In genomic region chr2:169717691-169718063, GRCh38 we compare ENCODE assay signal across 29 cellular contexts. TPM values are rescaled to one million over a fixed set of nuclear protein-coding genes. Genes with fewer than 3 reads are reported as not detected.
"Had no signal": no experiment of that assay in that cellular context is flagged by ENCODE, and none has a peak within 500 bp of the region (broad histone marks: within the 10 kb centered on the region; RNA-seq: fewer than 3 reads in every experiment).

No MANE protein-coding gene starts in this region.

- H3K27ac ChIP-seq: KMS-11, PC-9, RWPE1 had no signal

- DNase-seq: activated B cell treated with CpG ODN at 0.5 μM for 24 hours; activated CD4-positive, alpha-beta memory T cell treated with anti-CD3 and anti-CD28 coated beads, Interleukin-2, amount 10 ng/mL, durations not matched to agents 7 days and 5 days; activated CD4-positive, alpha-beta T cell treated with anti-CD3 and anti-CD28 coated beads for 4 hours; activated CD4-positive, CD25-positive, alpha-beta regulatory T cell treated with anti-CD3 and anti-CD28 coated beads, Interleukin-2, amount 50 U/mL, for 72 hours; activated effector memory CD4-positive, alpha-beta T cell treated with Interleukin-2 at 50 U/mL for 16 hours; activated naive CD4-positive, alpha-beta T cell treated with anti-CD3 and anti-CD28 coated beads, Interleukin-2, amount 10 ng/mL, durations not matched to agents 7 days and 5 days; activated naive CD8-positive, alpha-beta T cell treated with anti-CD3 and anti-CD28 coated beads, Interleukin-2, amount 50 U/mL, for 24 hours; activated T-cell treated with anti-CD3 and anti-CD28 coated beads, Interleukin-2, amount 50 U/mL, for 4 hours; caudate nucleus; MM.1S; MV-4-11; NCI-H1092; NCI-H187; NCI-H2107; NCI-H2171; NK-92 treated with Interleukin-12 subunit alpha and Interleukin-12 subunit beta, amount 100 ng/mL, for 24 hours; PC-9; SIG-M5; T1000 had no signal

- H3K4me3 Mint-ChIP-seq: activated B cell treated with CpG ODN at 0.5 μM for 24 hours; activated CD4-positive, alpha-beta memory T cell treated with anti-CD3 and anti-CD28 coated beads, Interleukin-2, amount 10 ng/mL, durations not matched to agents 7 days and 5 days; activated naive CD4-positive, alpha-beta T cell treated with anti-CD3 and anti-CD28 coated beads, Interleukin-2, amount 10 ng/mL, durations not matched to agents 7 days and 5 days; activated naive CD8-positive, alpha-beta T cell; activated naive CD8-positive, alpha-beta T cell treated with anti-CD3 and anti-CD28 coated beads, Interleukin-2, amount 50 U/mL, for 24 hours; activated T-cell treated with anti-CD3 and anti-CD28 coated beads, Interleukin-2, amount 50 U/mL, for 4 hours; brain had no signal

- ATAC-seq: activated naive CD8-positive, alpha-beta T cell treated with anti-CD3 and anti-CD28 coated beads, Interleukin-2, amount 50 U/mL, for 24 hours; activated T-cell treated with anti-CD3 and anti-CD28 coated beads, Interleukin-2, amount 50 U/mL, for 4 hours had no signal

- H3K9ac ChIP-seq: KMS-11 had no signal

- H3K27me3 Mint-ChIP-seq: activated B cell treated with CpG ODN at 0.5 μM for 24 hours; activated CD4-positive, alpha-beta memory T cell treated with anti-CD3 and anti-CD28 coated beads, Interleukin-2, amount 10 ng/mL, durations not matched to agents 7 days and 5 days; activated naive CD4-positive, alpha-beta T cell treated with anti-CD3 and anti-CD28 coated beads, Interleukin-2, amount 10 ng/mL, durations not matched to agents 7 days and 5 days; activated naive CD8-positive, alpha-beta T cell; activated naive CD8-positive, alpha-beta T cell treated with anti-CD3 and anti-CD28 coated beads, Interleukin-2, amount 50 U/mL, for 24 hours; brain had no signal

- H3K36me3 Mint-ChIP-seq: activated naive CD4-positive, alpha-beta T cell treated with anti-CD3 and anti-CD28 coated beads, Interleukin-2, amount 10 ng/mL, durations not matched to agents 7 days and 5 days; activated naive CD8-positive, alpha-beta T cell; brain had no signal

- H3K4me1 Mint-ChIP-seq: activated B cell treated with CpG ODN at 0.5 μM for 24 hours; activated naive CD8-positive, alpha-beta T cell treated with anti-CD3 and anti-CD28 coated beads, Interleukin-2, amount 50 U/mL, for 24 hours had no signal

- H3K9me3 Mint-ChIP-seq: activated B cell treated with CpG ODN at 0.5 μM for 24 hours; activated CD4-positive, alpha-beta memory T cell treated with anti-CD3 and anti-CD28 coated beads, Interleukin-2, amount 10 ng/mL, durations not matched to agents 7 days and 5 days; activated naive CD4-positive, alpha-beta T cell treated with anti-CD3 and anti-CD28 coated beads, Interleukin-2, amount 10 ng/mL, durations not matched to agents 7 days and 5 days; activated naive CD8-positive, alpha-beta T cell treated with anti-CD3 and anti-CD28 coated beads, Interleukin-2, amount 50 U/mL, for 24 hours; activated T-cell treated with anti-CD3 and anti-CD28 coated beads, Interleukin-2, amount 50 U/mL, for 4 hours; brain had no signal

- H3K4me3 ChIP-seq: PC-9 had no signal

- H3K27ac Mint-ChIP-seq: activated B cell treated with CpG ODN at 0.5 μM for 24 hours; activated CD4-positive, alpha-beta memory T cell treated with anti-CD3 and anti-CD28 coated beads, Interleukin-2, amount 10 ng/mL, durations not matched to agents 7 days and 5 days; activated naive CD4-positive, alpha-beta T cell treated with anti-CD3 and anti-CD28 coated beads, Interleukin-2, amount 10 ng/mL, durations not matched to agents 7 days and 5 days; activated naive CD8-positive, alpha-beta T cell; activated naive CD8-positive, alpha-beta T cell treated with anti-CD3 and anti-CD28 coated beads, Interleukin-2, amount 50 U/mL, for 24 hours had no signal

RNA-seq across cellular contexts. Expression of gene CFAP210, which starts 23.5 kb away (rescaled TPM):
- total RNA-seq: activated B cell treated with CpG ODN at 0.5 μM for 24 hours; activated CD4-positive, alpha-beta memory T cell treated with anti-CD3 and anti-CD28 coated beads, Interleukin-2, amount 10 ng/mL, durations not matched to agents 7 days and 5 days; bronchial epithelial cell; LHCN-M2; OCI-LY7; SK-MEL-5; T-helper 1 cell treated with Interleukin-12 subunit alpha and Interleukin-12 subunit beta and Interleukin-4 antibody, amounts not matched to agents 30 ng/mL and 1 ng/mL, for 36 hours; T-helper 2 cell treated with Interferon-gamma antibody and Interleukin-4, amounts not matched to agents 100 ng/mL and 5 ng/mL, for 36 hours had no signal
